In the genomic region with DNA sequence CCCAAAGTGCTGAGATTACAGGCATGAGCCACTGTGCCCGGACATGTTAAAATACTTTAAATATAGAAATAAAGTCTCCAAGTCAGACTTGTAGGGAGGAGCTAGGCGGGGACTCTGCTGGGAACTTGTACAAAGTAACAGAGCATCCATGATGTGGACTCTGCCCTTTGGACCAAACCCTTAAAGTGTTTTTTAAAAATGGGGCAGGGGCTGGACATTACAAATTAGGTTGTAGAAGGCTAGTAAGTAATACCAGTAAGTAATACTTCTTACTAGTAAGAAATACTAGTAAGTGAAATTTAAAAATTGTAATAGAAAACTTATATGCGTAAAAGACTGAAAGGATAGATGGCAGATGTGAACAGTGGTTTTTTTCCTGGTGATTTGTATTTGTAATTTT, we compare ENCODE assay signal across 17 cellular contexts. TPM values are rescaled to one million over a fixed set of nuclear protein-coding genes. Genes with fewer than 3 reads are reported as not detected.
DNase-seq lines count a peak whose midpoint lies in the region; ATAC-seq and TF ChIP-seq lines count a peak whose summit lies in the region.
"Had no signal": no experiment of that assay in that cellular context is flagged by ENCODE, and none has a peak within 500 bp of the region (broad histone marks: within the 10 kb centered on the region; RNA-seq: fewer than 3 reads in every experiment).

No MANE protein-coding gene starts in this region.

- peaks cover 22 to 40% (median 36%) of the 10 kb centered on the region in 4 donors for H3K36me3 ChIP-seq in liver (ENCODE audit: control insufficient read depth in 4 of 4, insufficient read depth in 3 of 4, low read depth in 1 of 4, low read length in 3 of 4)
- peaks cover 3 to 90% (median 69%) of the 10 kb centered on the region in 9 donors for H3K36me3 ChIP-seq in heart right ventricle

- TF ChIP-seq CTCF in liver (IDR thresholded peaks at IDR 0.05; ENCODE audit: low read depth, low read length, missing input control), result no peak
- TF ChIP-seq CTCF in heart right ventricle (IDR thresholded peaks at IDR 0.05), result no peak

- no peaks in the 10 kb centered on the region for H3K27me3 ChIP-seq in liver (ENCODE audit: control insufficient read depth in 4 of 4, insufficient read depth in 4 of 4, low read length in 3 of 4)
- no peaks in the 10 kb centered on the region for H3K27me3 ChIP-seq in heart right ventricle

- POLR2A ChIA-PET in activated CD4-positive, alpha-beta T cell treated with anti-CD3 and anti-CD28 coated beads for 36 hours (lab: Charles Lee), result interaction anchor here (0.7 kb wide), 1 partner anchor 30 kb away, joined by 4 read pairs; no protein-coding TSS in a partner anchor

- CTCF ChIA-PET in activated CD4-positive, alpha-beta T cell treated with anti-CD3 and anti-CD28 coated beads for 36 hours (lab: Charles Lee), result interaction anchor here (0.6 to 3.5 kb wide), 11 partner anchors 8 to 207 kb away, joined by 3 to 38 read pairs (median 4); no protein-coding TSS in a partner anchor

- peaks cover 18% of the 10 kb centered on the region for H3K4me1 Mint-ChIP-seq in activated CD4-positive, alpha-beta T cell treated with anti-CD3 and anti-CD28 coated beads for 36 hours
- peaks cover 15% of the 10 kb centered on the region for H3K4me1 Mint-ChIP-seq in activated naive CD8-positive, alpha-beta T cell (ENCODE audit: low read depth)
- peaks cover 21% of the 10 kb centered on the region for H3K4me1 Mint-ChIP-seq in activated naive CD8-positive, alpha-beta T cell treated with anti-CD3 and anti-CD28 coated beads for 36 hours
- H3K4me1 Mint-ChIP-seq: CD14-positive monocyte had no signal

- no peak overlapping the region for H3K4me3 ChIP-seq in liver (ENCODE audit: low read depth in 1 of 3, low read length in 3 of 3)
- H3K4me3 ChIP-seq in heart right ventricle, result no peak overlapping the region
- H3K4me3 ChIP-seq: GM23338 had no signal

- no peak overlapping the region for H3K4me3 Mint-ChIP-seq in activated CD4-positive, alpha-beta T cell treated with anti-CD3 and anti-CD28 coated beads for 36 hours
- H3K4me3 Mint-ChIP-seq in activated naive CD8-positive, alpha-beta T cell, result no peak overlapping the region
- H3K4me3 Mint-ChIP-seq in activated naive CD8-positive, alpha-beta T cell treated with anti-CD3 and anti-CD28 coated beads for 36 hours, result no peak overlapping the region
- H3K4me3 Mint-ChIP-seq: CD14-positive monocyte; CD8-positive, alpha-beta T cell; GM23338 had no signal

- 86% methylated on average over 3 of the region's 3 CpGs for WGBS in liver
- WGBS in heart right ventricle, 2 donors, result 95 to 97% methylated on average over 3 of the region's 3 CpGs

- no peaks in the 10 kb centered on the region for H3K9me3 Mint-ChIP-seq in activated CD4-positive, alpha-beta T cell treated with anti-CD3 and anti-CD28 coated beads for 36 hours (ENCODE audit: low read depth)
- no peaks in the 10 kb centered on the region for H3K9me3 Mint-ChIP-seq in activated naive CD8-positive, alpha-beta T cell (ENCODE audit: low read depth)
- H3K9me3 Mint-ChIP-seq in activated naive CD8-positive, alpha-beta T cell treated with anti-CD3 and anti-CD28 coated beads for 36 hours, result no peaks in the 10 kb centered on the region
- H3K9me3 Mint-ChIP-seq: CD14-positive monocyte; CD8-positive, alpha-beta T cell; GM23338 had no signal

- H3K9ac ChIP-seq in liver (ENCODE audit: low read depth in 1 of 2, low read length in 2 of 2), result no peak overlapping the region

- H3K27ac ChIP-seq in liver (ENCODE audit: low read depth in 1 of 2, low read length in 2 of 2) (no peak overlapping the region), heart right ventricle (no peak overlapping the region)
- H3K27ac ChIP-seq: 22Rv1 had no signal

- no peak for TF ChIP-seq RAD21 in liver (IDR thresholded peaks at IDR 0.05)

- no peak for DNase-seq in activated CD4-positive, alpha-beta T cell treated with anti-CD3 and anti-CD28 coated beads for 36 hours
- DNase-seq in activated CD4-positive, alpha-beta T cell treated with anti-CD3 and anti-CD28 coated beads for 4 hours, result no peak
- DNase-seq in activated naive CD8-positive, alpha-beta T cell treated with anti-CD3 and anti-CD28 coated beads for 36 hours, result no peak
- no peak for DNase-seq in heart right ventricle
- DNase-seq: DMS153, DMS79 treated with DMSO at 0.1 percent for 48 hours, EL had no signal

- peaks cover 70% of the 10 kb centered on the region for H3K36me3 Mint-ChIP-seq in activated CD4-positive, alpha-beta T cell treated with anti-CD3 and anti-CD28 coated beads for 36 hours (ENCODE audit: low read depth)
- H3K36me3 Mint-ChIP-seq in activated naive CD8-positive, alpha-beta T cell, result peaks cover 2% of the 10 kb centered on the region
- peaks cover 19% of the 10 kb centered on the region for H3K36me3 Mint-ChIP-seq in activated naive CD8-positive, alpha-beta T cell treated with anti-CD3 and anti-CD28 coated beads for 36 hours

- no peak for ATAC-seq in activated CD4-positive, alpha-beta T cell treated with anti-CD3 and anti-CD28 coated beads for 36 hours
- ATAC-seq in heart right ventricle, result no peak
- no peak for ATAC-seq in GM18909 (IDR thresholded peaks at IDR 0.05; ENCODE audit: poor library complexity, unreplicated experiment)

- peaks cover 3 to 26% (median 20%) of the 10 kb centered on the region in 4 donors for H3K4me1 ChIP-seq in liver (ENCODE audit: control insufficient read depth in 4 of 4, insufficient read depth in 4 of 4, low read length in 3 of 4)
- H3K4me1 ChIP-seq in heart right ventricle, result peaks cover 0 to 16% (median 6%) of the 10 kb centered on the region in 9 donors

- intact Hi-C loops in activated CD4-positive, alpha-beta T cell treated with anti-CD3 and anti-CD28 coated beads for 36 hours (cut with DNase I, micrococcal nuclease), result loop anchor here in 1 of 2 experiments (1.0 kb wide), 1 partner anchor 52 kb away; no protein-coding TSS in a partner anchor
- intact Hi-C loops in heart right ventricle (cut with DNase I), result loop anchor here in 4 of 10 donors (5.0 to 10.0 kb wide), 3 partner anchors 34 to 54 kb away; a partner anchor contains a TSS

- H3K9me3 ChIP-seq in liver (ENCODE audit: control insufficient read depth in 4 of 4, low read length in 3 of 4) (no peaks in the 10 kb centered on the region), heart right ventricle (no peaks in the 10 kb centered on the region)

- H3K27me3 Mint-ChIP-seq in activated CD4-positive, alpha-beta T cell treated with anti-CD3 and anti-CD28 coated beads for 36 hours, result no peaks in the 10 kb centered on the region
- no peaks in the 10 kb centered on the region for H3K27me3 Mint-ChIP-seq in activated naive CD8-positive, alpha-beta T cell
- H3K27me3 Mint-ChIP-seq in activated naive CD8-positive, alpha-beta T cell treated with anti-CD3 and anti-CD28 coated beads for 36 hours, result no peaks in the 10 kb centered on the region

- H3K27ac Mint-ChIP-seq in activated CD4-positive, alpha-beta T cell treated with anti-CD3 and anti-CD28 coated beads for 36 hours, result peak overlapping the region; percentile 47
- peak overlapping the region; percentile 16 for H3K27ac Mint-ChIP-seq in activated naive CD8-positive, alpha-beta T cell
- H3K27ac Mint-ChIP-seq in activated naive CD8-positive, alpha-beta T cell treated with anti-CD3 and anti-CD28 coated beads for 36 hours, result no peak overlapping the region
- H3K27ac Mint-ChIP-seq: CD14-positive monocyte, GM23338 had no signal

TF ChIP-seq in liver, 16 proteins besides CTCF, POLR2A, EP300 and RAD21:
- TF ChIP-seq FOXA1 (IDR thresholded peaks at IDR 0.05) (no peak), HNF4A (conservative IDR thresholded peaks at IDR 0.05) (peak; percentile 55 to 69), SP1 (IDR thresholded peaks at IDR 0.05) (no peak), RXRA (IDR thresholded peaks at IDR 0.05) (no peak)

RNA-seq across cellular contexts. Expression of a gene that starts 9.7 kb away (rescaled TPM):
- under 1 TPM; 0.21 to 0.25 TPM for total RNA-seq in activated CD4-positive, alpha-beta T cell treated with anti-CD3 and anti-CD28 coated beads for 36 hours
- under 1 TPM; 0.62 to 0.68 TPM for total RNA-seq in activated naive CD8-positive, alpha-beta T cell treated with anti-CD3 and anti-CD28 coated beads for 36 hours
- total RNA-seq in liver (not detected), heart right ventricle (under 1 TPM in 2 of 10 donors, not detected in 8; 0.13 to 0.16 TPM)
- polyA plus RNA-seq in liver (not detected), heart right ventricle (not detected)
- total RNA-seq: A673, GM23338, HT-29 had no signal
- polyA plus RNA-seq: BJ, CD14-positive monocyte, GM23338 had no signal

RNA-seq across cellular contexts. Expression of a gene that starts 45.2 kb away (rescaled TPM):
- total RNA-seq in activated CD4-positive, alpha-beta T cell treated with anti-CD3 and anti-CD28 coated beads for 36 hours, result 10 to 100 TPM; 50.3 to 52.5 TPM
- 10 to 100 TPM; 27.1 to 28.3 TPM for total RNA-seq in activated naive CD8-positive, alpha-beta T cell treated with anti-CD3 and anti-CD28 coated beads for 36 hours
- 1 to 10 TPM; 1.2 to 7.8 TPM for total RNA-seq in liver
- polyA plus RNA-seq in liver, result 1 to 10 TPM; 2.2 to 6.1 TPM
- 10 to 100 TPM in 9 of 10 donors, 1 to 10 TPM in 1; 6.7 to 24.1 (median 12.6) TPM for total RNA-seq in heart right ventricle
- 10 to 100 TPM in 1 of 2 donors, 1 to 10 TPM in 1; 7.9 to 15.9 TPM for polyA plus RNA-seq in heart right ventricle

RNA-seq across cellular contexts. Expression of a gene that starts 49.9 kb away (rescaled TPM):
- total RNA-seq in activated CD4-positive, alpha-beta T cell treated with anti-CD3 and anti-CD28 coated beads for 36 hours, result 100 to 1,000 TPM; 268 to 295 TPM
- 100 to 1,000 TPM; 215 to 219 TPM for total RNA-seq in activated naive CD8-positive, alpha-beta T cell treated with anti-CD3 and anti-CD28 coated beads for 36 hours
- total RNA-seq in liver (1 to 10 TPM; 7.0 to 7.4 TPM), heart right ventricle (10 to 100 TPM in 5 of 10 donors, 1 to 10 TPM in 5; 6.3 to 28.7 (median 9.8) TPM)
- polyA plus RNA-seq in liver (1 to 10 TPM; 1.5 to 2.7 TPM), heart right ventricle (10 to 100 TPM in 1 of 2 donors, 1 to 10 TPM in 1; 5.3 to 11.1 TPM)

Comparison
In these comparisons a context has a peak if more than half of its experiments do, and no peak if none do; other contexts are left out.
1. RNA of a gene that starts 49.9 kb away (total RNA-seq): 268 to 295 TPM in activated CD4-positive, alpha-beta T cell treated with anti-CD3 and anti-CD28 coated beads for 36 hours and 215 to 219 TPM in activated naive CD8-positive, alpha-beta T cell treated with anti-CD3 and anti-CD28 coated beads for 36 hours; 6.3 to 28.7 TPM in heart right ventricle and 7.0 to 7.4 TPM in liver; every median in the first group is over 4 times any median in the second.